Comparison of ENCODE assay signal across 20 cellular contexts in the genomic region with DNA sequence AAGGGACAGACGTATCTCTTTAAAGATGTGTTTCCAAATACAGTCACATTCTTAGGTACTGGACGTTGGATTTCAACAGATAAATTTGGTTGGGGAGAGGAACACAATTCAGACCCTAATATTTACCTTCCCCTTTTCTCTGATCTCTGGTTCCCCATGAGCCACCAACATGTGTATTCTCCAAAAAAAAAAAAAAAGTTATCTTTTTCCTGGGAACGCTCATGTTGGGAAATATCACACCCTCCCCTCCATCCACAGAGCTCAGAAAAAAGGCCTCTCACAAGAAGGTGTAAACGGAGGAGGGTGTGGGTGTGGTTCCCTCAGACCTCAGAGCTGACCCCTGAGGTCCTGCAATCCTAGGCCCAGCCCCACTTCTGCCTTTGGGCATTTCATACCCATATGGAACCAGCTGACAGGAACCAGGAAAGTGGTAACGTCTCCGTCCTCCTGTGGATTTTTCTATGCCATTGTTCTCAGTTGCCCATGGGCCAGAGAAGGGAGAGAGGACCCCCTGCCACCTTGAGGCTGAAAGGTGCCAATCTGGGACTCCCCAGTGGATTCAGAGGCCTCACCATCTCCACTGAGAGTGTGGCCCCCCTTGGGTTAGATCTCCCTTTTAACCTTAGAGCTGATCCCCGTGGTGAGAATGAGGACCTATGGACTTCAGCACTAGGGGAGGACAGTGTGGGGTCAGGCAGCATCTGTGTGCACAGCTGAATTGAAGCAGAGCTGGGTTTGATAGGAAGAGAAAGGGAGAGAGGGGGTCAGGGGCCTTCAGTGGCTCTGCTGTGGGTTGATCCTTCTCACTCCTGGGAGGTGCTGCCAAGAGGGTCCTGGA. TPM values are rescaled to one million over a fixed set of nuclear protein-coding genes. Genes with fewer than 3 reads are reported as not detected.
A peak's percentile ranks its signal among the peaks of the same experiment; 100 is the strongest.
DNase-seq lines count a peak whose midpoint lies in the region; TF ChIP-seq lines count a peak whose summit lies in the region.
"Had no signal": no experiment of that assay in that cellular context is flagged by ENCODE, and none has a peak within 500 bp of the region (broad histone marks: within the 10 kb centered on the region; RNA-seq: fewer than 3 reads in every experiment).

No MANE protein-coding gene starts in this region.

- no peak for TF ChIP-seq CTCF in esophagus muscularis mucosa (IDR thresholded peaks at IDR 0.05)
- TF ChIP-seq CTCF in adrenal gland (IDR thresholded peaks at IDR 0.05), result no peak
- TF ChIP-seq CTCF in tibial artery (IDR thresholded peaks at IDR 0.05), result no peak

- no peaks in the 10 kb centered on the region for H3K4me1 Mint-ChIP-seq in CD8-positive, alpha-beta memory T cell

- H3K36me3 ChIP-seq in CD8-positive, alpha-beta memory T cell (ENCODE audit: insufficient read depth, low read length), result no peaks in the 10 kb centered on the region
- no peaks in the 10 kb centered on the region for H3K36me3 ChIP-seq in KOPT-K1 (ENCODE audit: insufficient read depth, low read length)
- H3K36me3 ChIP-seq in esophagus muscularis mucosa, result no peaks in the 10 kb centered on the region
- no peaks in the 10 kb centered on the region for H3K36me3 ChIP-seq in adrenal gland (replicated peaks in 1 of 2)
- H3K36me3 ChIP-seq in tibial artery, result no peaks in the 10 kb centered on the region
- H3K36me3 ChIP-seq: BE2C, HAP-1 had no signal

- H3K27me3 ChIP-seq in CD8-positive, alpha-beta memory T cell (ENCODE audit: insufficient read depth, low read length, poor library complexity, severe bottlenecking), result no peaks in the 10 kb centered on the region
- H3K27me3 ChIP-seq in esophagus muscularis mucosa, result peaks cover 0 to 18% (median 0%) of the 10 kb centered on the region in 4 donors
- no peaks in the 10 kb centered on the region for H3K27me3 ChIP-seq in adrenal gland
- peaks cover 0 to 7% of the 10 kb centered on the region in 2 donors for H3K27me3 ChIP-seq in tibial artery

- H3K9me3 Mint-ChIP-seq in CD8-positive, alpha-beta memory T cell, result no peaks in the 10 kb centered on the region
- H3K9me3 Mint-ChIP-seq: CD8-positive, alpha-beta T cell; IgD-negative memory B cell had no signal

- H3K36me3 Mint-ChIP-seq in CD8-positive, alpha-beta memory T cell, result no peaks in the 10 kb centered on the region
- H3K36me3 Mint-ChIP-seq: CD8-positive, alpha-beta T cell; IgD-negative memory B cell had no signal

- 59% methylated on average over 7 of the region's 7 CpGs for WGBS in esophagus muscularis mucosa
- 31 to 44% (median 40%) methylated on average over 5 to 7 of the region's 7 CpGs for WGBS in adrenal gland, 4 donors

- no peaks in the 10 kb centered on the region for H3K4me1 ChIP-seq in CD8-positive, alpha-beta memory T cell (ENCODE audit: insufficient read depth, low read length)
- H3K4me1 ChIP-seq in esophagus muscularis mucosa (no peaks in the 10 kb centered on the region), adrenal gland (replicated peaks in 1 of 2) (no peaks in the 10 kb centered on the region), tibial artery (no peaks in the 10 kb centered on the region)
- H3K4me1 ChIP-seq: A549, BE2C, HAP-1 had no signal

- no peak for TF ChIP-seq EP300 in esophagus muscularis mucosa (IDR thresholded peaks at IDR 0.05)

- intact Hi-C loops in esophagus muscularis mucosa (cut with DNase I) (no loop called here), adrenal gland (cut with DNase I) (no loop called here), tibial artery (cut with DNase I; ENCODE audit: low total_unique reads) (no loop called here)

- H3K4me3 ChIP-seq in CD8-positive, alpha-beta memory T cell (ENCODE audit: low read length), result no peak overlapping the region
- H3K4me3 ChIP-seq in esophagus muscularis mucosa, result no peak overlapping the region
- H3K4me3 ChIP-seq in adrenal gland, result no peak overlapping the region
- no peak overlapping the region for H3K4me3 ChIP-seq in tibial artery
- H3K4me3 ChIP-seq: A549, HAP-1 had no signal

- TF ChIP-seq POLR2A in esophagus muscularis mucosa (IDR thresholded peaks at IDR 0.05; ENCODE audit: low read depth), result no peak
- no peak for TF ChIP-seq POLR2A in adrenal gland (IDR thresholded peaks at IDR 0.05)

- peak overlapping the region; percentile 29 for H3K27ac ChIP-seq in CD8-positive, alpha-beta memory T cell (ENCODE audit: low read depth, low read length)
- peak overlapping the region; percentile 19 for H3K27ac ChIP-seq in KOPT-K1 (ENCODE audit: low read depth, low read length, poor library complexity, severe bottlenecking)
- H3K27ac ChIP-seq in esophagus muscularis mucosa (replicated peaks in 1 of 4), result no peak overlapping the region
- no peak overlapping the region for H3K27ac ChIP-seq in adrenal gland
- no peak overlapping the region for H3K27ac ChIP-seq in tibial artery
- H3K27ac ChIP-seq: A549, C4-2B had no signal

- CTCF ChIA-PET in CD8-positive, alpha-beta memory T cell (lab: Charles Lee), result no interaction called here

- no peak for DNase-seq in CD8-positive, alpha-beta memory T cell
- DNase-seq in esophagus muscularis mucosa (ENCODE audit: extremely low spot score) (peak; percentile 47), adrenal gland (no peak), DMS153 treated with DMSO at 0.1 percent for 48 hours (lab: John Stamatoyannopoulos, UW; ENCODE audit: unreplicated experiment) (no peak), tibial artery (no peak)
- DNase-seq in stimulated activated CD8-positive, alpha-beta memory T cell treated with anti-CD3 and anti-CD28 coated beads, Interleukin-4, amount 100 ng/mL, for 48 hours, result peak; percentile 18
- DNase-seq: BE2C; Calu3; CD8-positive, alpha-beta T cell; DMS 273 treated with DMSO at 0.1 percent for 48 hours; DMS79 treated with DMSO at 0.1 percent for 48 hours; EL; GOT3 had no signal

- no peak overlapping the region for H3K4me3 Mint-ChIP-seq in CD8-positive, alpha-beta memory T cell
- H3K4me3 Mint-ChIP-seq: CD8-positive, alpha-beta T cell; IgD-negative memory B cell had no signal

- POLR2A ChIA-PET in CD8-positive, alpha-beta memory T cell (lab: Charles Lee), result no interaction called here

- H3K27me3 Mint-ChIP-seq in CD8-positive, alpha-beta memory T cell, result peaks cover 16 to 50% of the 10 kb centered on the region in 2 donors

- H3K9me3 ChIP-seq in CD8-positive, alpha-beta memory T cell (ENCODE audit: low read length), result no peaks in the 10 kb centered on the region
- no peaks in the 10 kb centered on the region for H3K9me3 ChIP-seq in KOPT-K1 (ENCODE audit: insufficient read depth, low read length, poor library complexity, severe bottlenecking)
- peaks cover 0 to 2% (median 0%) of the 10 kb centered on the region in 4 donors for H3K9me3 ChIP-seq in esophagus muscularis mucosa
- no peaks in the 10 kb centered on the region for H3K9me3 ChIP-seq in adrenal gland (replicated peaks in 1 of 3)
- no peaks in the 10 kb centered on the region for H3K9me3 ChIP-seq in tibial artery
- H3K9me3 ChIP-seq: A549, BE2C, HAP-1 had no signal

- no peak overlapping the region for H3K27ac Mint-ChIP-seq in CD8-positive, alpha-beta memory T cell
- H3K27ac Mint-ChIP-seq: CD8-positive, alpha-beta T cell had no signal

RNA-seq across cellular contexts. Expression of gene SIGLEC12, which starts 8.4 kb away (rescaled TPM):
- 1 to 10 TPM in 1 of 2 experiments, under 1 TPM in 1; 0.60 to 1.0 TPM for total RNA-seq in CD8-positive, alpha-beta memory T cell
- polyA plus RNA-seq in CD8-positive, alpha-beta memory T cell, result 0.31 TPM
- under 1 TPM in 1 of 4 donors, not detected in 3; 0.29 TPM for total RNA-seq in esophagus muscularis mucosa
- 1 to 10 TPM in 4 of 8 donors, under 1 TPM in 2, not detected in 2; 0.30 to 3.1 (median 1.1) TPM for total RNA-seq in adrenal gland
- 1 to 10 TPM in 1 of 3 donors, under 1 TPM in 2; 0.34 to 1.2 (median 0.48) TPM for polyA plus RNA-seq in adrenal gland
- total RNA-seq: Calu3; CD8-positive, alpha-beta T cell; HT-29 had no signal
- polyA plus RNA-seq: A549, AG04450 had no signal

RNA-seq across cellular contexts. Expression of gene SIGLEC6, which starts 21.4 kb away (rescaled TPM):
- not detected for total RNA-seq in CD8-positive, alpha-beta memory T cell
- not detected for polyA plus RNA-seq in CD8-positive, alpha-beta memory T cell
- 1 to 10 TPM in 3 of 4 donors, under 1 TPM in 1; 0.58 to 6.3 (median 3.5) TPM for total RNA-seq in esophagus muscularis mucosa
- under 1 TPM in 1 of 8 donors, not detected in 7; 0.18 TPM for total RNA-seq in adrenal gland
- polyA plus RNA-seq in adrenal gland, result not detected
- total RNA-seq: Calu3; CD8-positive, alpha-beta T cell; HT-29 had no signal
- polyA plus RNA-seq: A549, AG04450 had no signal

RNA-seq across cellular contexts. Expression of gene CEACAM18, which starts 31.7 kb away (rescaled TPM):
- not detected for total RNA-seq in CD8-positive, alpha-beta memory T cell
- not detected for polyA plus RNA-seq in CD8-positive, alpha-beta memory T cell
- total RNA-seq in esophagus muscularis mucosa (not detected), adrenal gland (not detected)
- polyA plus RNA-seq in adrenal gland, result not detected
- total RNA-seq: Calu3; CD8-positive, alpha-beta T cell; HT-29 had no signal
- polyA plus RNA-seq: A549, AG04450, IgD-negative memory B cell had no signal

RNA-seq across cellular contexts. Expression of gene SIGLEC8, which starts 51.8 kb away (rescaled TPM):
- total RNA-seq in CD8-positive, alpha-beta memory T cell, result not detected
- polyA plus RNA-seq in CD8-positive, alpha-beta memory T cell, result not detected
- total RNA-seq in esophagus muscularis mucosa, result 1 to 10 TPM in 1 of 4 donors, under 1 TPM in 2, not detected in 1; 0.66 to 1.7 (median 0.86) TPM
- 10 to 100 TPM in 3 of 8 donors, 1 to 10 TPM in 5; 1.5 to 34.0 (median 9.4) TPM for total RNA-seq in adrenal gland
- polyA plus RNA-seq in adrenal gland, result 1 to 10 TPM; 1.1 to 3.0 (median 2.4) TPM
- total RNA-seq: Calu3; CD8-positive, alpha-beta T cell; HT-29 had no signal
- polyA plus RNA-seq: A549, AG04450, IgD-negative memory B cell had no signal

Comparison
In these comparisons a context has a peak if more than half of its experiments do, and no peak if none do; other contexts are left out.
1. DNase-seq: peak in esophagus muscularis mucosa (single experiment) and stimulated activated CD8-positive, alpha-beta memory T cell treated with anti-CD3 and anti-CD28 coated beads, Interleukin-4, amount 100 ng/mL, for 48 hours (single experiment); none in CD8-positive, alpha-beta memory T cell (0 of 5), adrenal gland (0 of 7), DMS153 treated with DMSO at 0.1 percent for 48 hours (single experiment) and tibial artery (0 of 2).
2. H3K27ac ChIP-seq: peak in CD8-positive, alpha-beta memory T cell (single experiment) and KOPT-K1 (single experiment); none in esophagus muscularis mucosa (0 of 4), adrenal gland (0 of 5) and tibial artery (0 of 2).